ENCODE assay signal across 9 cellular contexts in the genomic region with DNA sequence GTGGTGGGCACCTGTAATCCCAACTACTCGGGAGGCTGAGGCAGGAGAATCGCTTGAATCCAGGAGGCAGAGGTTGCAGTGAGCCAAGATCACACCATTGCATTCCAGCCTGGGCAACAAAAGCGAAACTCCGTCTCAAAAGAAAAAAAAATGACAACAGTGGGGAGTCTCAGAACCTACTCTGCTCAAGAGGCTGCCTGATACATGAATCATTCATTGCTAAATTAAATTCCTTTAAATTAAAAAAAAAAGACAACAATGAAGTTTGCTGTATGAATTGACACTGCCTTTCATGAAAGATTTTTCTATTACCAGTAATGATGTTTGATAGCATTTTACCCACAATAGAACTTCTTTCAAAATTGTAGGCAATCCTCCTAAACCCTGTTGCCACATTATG. TPM values are rescaled to one million over a fixed set of nuclear protein-coding genes. Genes with fewer than 3 reads are reported as not detected.
A peak's percentile ranks its signal among the peaks of the same experiment; 100 is the strongest.
DNase-seq lines count a peak whose midpoint lies in the region; ATAC-seq, FAIRE-seq and TF ChIP-seq lines count a peak whose summit lies in the region.
"Not testable (repeated sequence)": the region's sequence is repeated elsewhere in the genome, so short reads cannot be mapped to it uniquely, and the experiment has no call there.
"Had no signal": no experiment of that assay in that cellular context is flagged by ENCODE, and none has a peak within 500 bp of the region (broad histone marks: within the 10 kb centered on the region; RNA-seq: fewer than 3 reads in every experiment).

No MANE protein-coding gene starts in this region.

- POLR2A ChIA-PET in PC-3 (lab: Charles Lee; ENCODE audit: unreplicated experiment) = interaction anchor here (0.6 kb wide), 1 partner anchor 37 kb away, joined by 3 read pairs; no protein-coding TSS in a partner anchor

- not testable (repeated sequence) for TF ChIP-seq CTCF in PC-3 (conservative IDR thresholded peaks at IDR 0.05; ENCODE audit: low read depth, low read length); astrocyte (IDR thresholded peaks at IDR 0.05; ENCODE audit: insufficient read depth, low read depth, low read length); choroid plexus epithelial cell (conservative IDR thresholded peaks at IDR 0.05; ENCODE audit: low read depth, low read length)

- H3K4me3 ChIP-seq in ACC112 (ENCODE audit: low read depth, low read length) = peak overlapping the region; percentile 1; the same call in 1 of the 2 replicates
- H3K4me3 ChIP-seq in GM23248; PC-3 (ENCODE audit: low read length); astrocyte (ENCODE audit: insufficient read depth, low read depth, low read length); choroid plexus epithelial cell (ENCODE audit: low read depth, low read length): not testable (repeated sequence)

- H3K4me1 Mint-ChIP-seq in astrocyte (ENCODE audit: low read depth, unreplicated experiment) = not testable (repeated sequence)

- peak; percentile 20; the same call in 1 of the 2 replicates for ATAC-seq in PC-3

- not testable (repeated sequence) for H3K9me3 ChIP-seq in GM23248 (ENCODE audit: low read depth); PC-3 (ENCODE audit: low read length); astrocyte (ENCODE audit: insufficient read depth, low read depth, low read length)

- 65 to 77% methylated on average over 4 of the region's 4 CpGs for WGBS in GM23248 (ENCODE audit: low coverage in 1 of 2, low lambda C conversion rate in 2 of 2, missing lambda C conversion rate in 2 of 2), 2 experiments

- H3K27ac ChIP-seq in ACC112 (ENCODE audit: low read depth, low read length); GM23248; PC-3 (ENCODE audit: low read length); astrocyte (ENCODE audit: low read depth, low read length): not testable (repeated sequence)

- H3K36me3 Mint-ChIP-seq in astrocyte (ENCODE audit: low read depth, unreplicated experiment) = not testable (repeated sequence)

- BruUV-seq in PC-3 (replicated peaks; lab: Mats Ljungman, UMichigan) = not testable (repeated sequence)

- peak; percentile 32 for DNase-seq in GM23248
- peak; percentile 15 for DNase-seq in HS-5 (ENCODE audit: low read depth)
- DNase-seq in PC-3 = not testable (repeated sequence)
- DNase-seq in astrocyte (ENCODE audit: low read depth) = peak; percentile 17
- DNase-seq in choroid plexus epithelial cell (ENCODE audit: low read depth) = peak; percentile 43
- peak; percentile 37 for DNase-seq in iris pigment epithelial cell (ENCODE audit: low read depth)

- CTCF ChIA-PET in PC-3 (lab: Charles Lee) = interaction anchor here (0.5 to 1.4 kb wide), 5 partner anchors 12 to 41 kb away, joined by 3 to 8 read pairs (median 3); no protein-coding TSS in a partner anchor

- H3K9ac ChIP-seq in GM23248; PC-3 (ENCODE audit: low read length); astrocyte (ENCODE audit: low read length): not testable (repeated sequence)

- intact Hi-C loops in PC-3 (cut with micrococcal nuclease) = loop anchor here (2.0 kb wide), 3 partner anchors 48 to 398 kb away; no protein-coding TSS in a partner anchor

- H3K27ac Mint-ChIP-seq in astrocyte (ENCODE audit: unreplicated experiment) = not testable (repeated sequence)

- not testable (repeated sequence) for H3K79me2 ChIP-seq in ACC112 (ENCODE audit: control insufficient read depth, insufficient read depth, low read length, unreplicated experiment); GM23248 (ENCODE audit: insufficient read depth); PC-3 (ENCODE audit: low read length); astrocyte (ENCODE audit: insufficient read depth, low read length)

- not testable (repeated sequence) for FAIRE-seq in astrocyte (lab: Jason Lieb, UNC)

- not testable (repeated sequence) for H2AFZ ChIP-seq in ACC112 (ENCODE audit: low read length, unreplicated experiment); GM23248; PC-3 (ENCODE audit: low read length); astrocyte (ENCODE audit: low read depth, low read length)

- not testable (repeated sequence) for H3K4me3 Mint-ChIP-seq in astrocyte (ENCODE audit: unreplicated experiment)

- H3F3A ChIP-seq in GM23248 (ENCODE audit: insufficient read depth); PC-3 (ENCODE audit: low read length, unreplicated experiment): not testable (repeated sequence)

- not testable (repeated sequence) for H3K4me1 ChIP-seq in ACC112 (ENCODE audit: control insufficient read depth, insufficient read depth, low read length, unreplicated experiment); GM23248 (ENCODE audit: insufficient read depth); PC-3 (ENCODE audit: insufficient read depth, low read length); astrocyte (ENCODE audit: insufficient read depth, low read length)

- H4K20me1 ChIP-seq in GM23248 (ENCODE audit: insufficient read depth); PC-3 (ENCODE audit: low read length); astrocyte (ENCODE audit: insufficient read depth, low read length): not testable (repeated sequence)

- not testable (repeated sequence) for H3K27me3 ChIP-seq in ACC112 (ENCODE audit: insufficient read depth, low read length); GM23248 (replicated peaks; ENCODE audit: insufficient read depth); PC-3 (ENCODE audit: low read length); astrocyte (ENCODE audit: insufficient read depth, low read length)

- in situ Hi-C loops in GM23248 (cut with MboI) = not testable (repeated sequence)

- not testable (repeated sequence) for H3K9me3 Mint-ChIP-seq in astrocyte (ENCODE audit: unreplicated experiment)

- H3K36me3 ChIP-seq in ACC112 (ENCODE audit: insufficient read depth, low read length); GM23248 (ENCODE audit: low read depth); PC-3 (ENCODE audit: low read depth, low read length); astrocyte (ENCODE audit: insufficient read depth, low read length): not testable (repeated sequence)

- H3K9me2 ChIP-seq in GM23248 (ENCODE audit: insufficient read depth); PC-3 (replicated peaks; ENCODE audit: low read length): not testable (repeated sequence)

- H3K27me3 Mint-ChIP-seq in astrocyte (ENCODE audit: low read depth, unreplicated experiment) = not testable (repeated sequence)

- H3K4me2 ChIP-seq in GM23248 (ENCODE audit: unreplicated experiment) = not testable (repeated sequence)
- peak overlapping the region; percentile 4; the same call in 1 of the 2 replicates for H3K4me2 ChIP-seq in PC-3 (ENCODE audit: low read length)
- H3K4me2 ChIP-seq in astrocyte (ENCODE audit: low read length) = peak overlapping the region; percentile 16

RNA-seq across cellular contexts. Expression of gene INTU, which starts 46.3 kb away (rescaled TPM):
- 4.4 and 5.2 TPM in 2 replicates for total RNA-seq in GM23248 (2014; rRNA removed; shearing (Covaris generic))
- polyA plus RNA-seq in GM23248 (2016; fragmentation: Nextera tagmentation; extraction: Ambion mirVana) = 1.6 and 2.3 TPM in 2 replicates
- total RNA-seq in PC-3 (2014; rRNA removed) (1.1 and 1.8 TPM in 2 replicates), astrocyte (21.9 and 25.1 TPM in 2 replicates)
- total RNA-seq: CD4-positive, alpha-beta memory T cell; OCI-LY7 had no signal
